ENCODE assay signal across 8 cellular contexts in genomic region chr9:3525088-3525835, GRCh38. TPM values are rescaled to one million over a fixed set of nuclear protein-coding genes. Genes with fewer than 3 reads are reported as not detected.
DNase-seq lines count a peak whose midpoint lies in the region; ATAC-seq and TF ChIP-seq lines count a peak whose summit lies in the region.

No MANE protein-coding gene starts in this region.

- no peaks in the 10 kb centered on the region for H3K27me3 Mint-ChIP-seq in T-helper 17 cell

- no peak for TF ChIP-seq POLR2A in esophagus muscularis mucosa (IDR thresholded peaks at IDR 0.05; ENCODE audit: low read depth)

- TF ChIP-seq CTCF in esophagus muscularis mucosa (IDR thresholded peaks at IDR 0.05): no peak
- peak; percentile 35 for TF ChIP-seq CTCF in neural cell (IDR thresholded peaks at IDR 0.05; ENCODE audit: poor library complexity, severe bottlenecking)

- H3K9me3 ChIP-seq in T-helper 17 cell (ENCODE audit: control insufficient read depth, low read length, poor library complexity, severe bottlenecking) (no peaks in the 10 kb centered on the region), esophagus muscularis mucosa (no peaks in the 10 kb centered on the region), neural cell (ENCODE audit: low read length) (no peaks in the 10 kb centered on the region)

- H3K27ac ChIP-seq in ACC112 (ENCODE audit: low read depth, low read length) (peak overlapping the region; percentile 100), esophagus muscularis mucosa (replicated peaks in 1 of 4) (peak overlapping the region; percentile 99 to 100 (median 100)), neural cell (ENCODE audit: low read length) (peak overlapping the region; percentile 100)

- peak overlapping the region; percentile 82 for H3K4me3 ChIP-seq in ACC112 (ENCODE audit: low read depth, low read length)
- peak overlapping the region; percentile 85 to 98 (median 92) for H3K4me3 ChIP-seq in esophagus muscularis mucosa
- peak overlapping the region; percentile 83 for H3K4me3 ChIP-seq in neural cell (ENCODE audit: low read length)

- no peak for DNase-seq in T-helper 17 cell
- no peak for DNase-seq in esophagus muscularis mucosa (ENCODE audit: extremely low spot score)
- DNase-seq in DMS79 (lab: John Stamatoyannopoulos, UW): no peak
- no peak for DNase-seq in middle frontal gyrus (ENCODE audit: extremely low spot score, low spot score)

- ATAC-seq in GM21825 (IDR thresholded peaks at IDR 0.05; ENCODE audit: unreplicated experiment) (peak; percentile 2), T-helper 17 cell (no peak), HG03342 (IDR thresholded peaks at IDR 0.05; ENCODE audit: unreplicated experiment) (no peak)

- H3K79me2 ChIP-seq in ACC112 (ENCODE audit: control insufficient read depth, insufficient read depth, low read length, unreplicated experiment): peaks cover 46% of the 10 kb centered on the region
- peaks cover 74% of the 10 kb centered on the region for H3K79me2 ChIP-seq in neural cell (replicated peaks; ENCODE audit: insufficient read depth, low read length)

- intact Hi-C loops in esophagus muscularis mucosa (cut with DNase I): no loop called here

- peaks cover 46% of the 10 kb centered on the region for H3K4me1 Mint-ChIP-seq in T-helper 17 cell

- no peaks in the 10 kb centered on the region for H4K20me1 ChIP-seq in neural cell (ENCODE audit: insufficient read depth)

- H3K36me3 ChIP-seq in ACC112 (ENCODE audit: insufficient read depth, low read length) (peaks cover 6% of the 10 kb centered on the region; the same call in 1 of the 2 replicates), esophagus muscularis mucosa (no peaks in the 10 kb centered on the region), neural cell (ENCODE audit: insufficient read depth, low read length) (no peaks in the 10 kb centered on the region)

- peaks cover 5% of the 10 kb centered on the region for H3K36me3 Mint-ChIP-seq in T-helper 17 cell (ENCODE audit: low read depth)

- TF ChIP-seq RAD21 in neural cell (conservative IDR thresholded peaks at IDR 0.05): peak; percentile 56

- H3K4me2 ChIP-seq in neural cell (ENCODE audit: low read length): no peak overlapping the region

- WGBS in esophagus muscularis mucosa: under 1% methylated on average over 11 of the region's 43 CpGs

- peak overlapping the region; percentile 96 for H3K27ac Mint-ChIP-seq in T-helper 17 cell

- H3K4me1 ChIP-seq in ACC112 (ENCODE audit: control insufficient read depth, insufficient read depth, low read length, unreplicated experiment): peaks cover 16% of the 10 kb centered on the region
- H3K4me1 ChIP-seq in esophagus muscularis mucosa: peaks cover 0 to 48% (median 46%) of the 10 kb centered on the region in 4 donors

- H3K9ac ChIP-seq in neural cell (ENCODE audit: low read length): peak overlapping the region; percentile 99

- TF ChIP-seq EP300 in esophagus muscularis mucosa (IDR thresholded peaks at IDR 0.05) (no peak), neural cell (conservative IDR thresholded peaks at IDR 0.05; ENCODE audit: poor library complexity, severe bottlenecking) (no peak)

- H2AFZ ChIP-seq in ACC112 (ENCODE audit: low read length, unreplicated experiment): peak overlapping the region; percentile 68
- H2AFZ ChIP-seq in neural cell (ENCODE audit: low read depth, low read length): peak overlapping the region; percentile 57

- H3K27me3 ChIP-seq in ACC112 (ENCODE audit: insufficient read depth, low read length) (no peaks in the 10 kb centered on the region), esophagus muscularis mucosa (no peaks in the 10 kb centered on the region), neural cell (ENCODE audit: insufficient read depth, low read depth, low read length) (no peaks in the 10 kb centered on the region)

- no peaks in the 10 kb centered on the region for H3K9me2 ChIP-seq in neural cell (ENCODE audit: insufficient read depth, low read length)

- H3K4me3 Mint-ChIP-seq in T-helper 17 cell: peak overlapping the region; percentile 96

- H3F3A ChIP-seq in neural cell (ENCODE audit: insufficient read depth, low read length, poor library complexity, severe bottlenecking): peaks cover 5% of the 10 kb centered on the region

TF ChIP-seq in neural cell, 6 proteins besides CTCF, POLR2A, EP300 and RAD21:
- TF ChIP-seq POLR2AphosphoS5 (IDR thresholded peaks at IDR 0.05): no peak
- no peak for TF ChIP-seq TAF1 (IDR thresholded peaks at IDR 0.05; ENCODE audit: low read depth)
- TF ChIP-seq MXI1 (conservative IDR thresholded peaks at IDR 0.05; ENCODE audit: poor library complexity, severe bottlenecking): peak; percentile 87
- peak; percentile 60 for TF ChIP-seq SMC3 (conservative IDR thresholded peaks at IDR 0.05; ENCODE audit: poor library complexity)
- no peak for TF ChIP-seq EZH2 (IDR thresholded peaks at IDR 0.05; ENCODE audit: borderline replicate concordance, insufficient read depth, low read length, poor library complexity, severe bottlenecking)

RNA-seq across cellular contexts. Expression of gene RFX3, which starts 0.5 kb away (rescaled TPM):
- total RNA-seq in T-helper 17 cell (10 to 100 TPM; 23.6 to 27.1 TPM), esophagus muscularis mucosa (1 to 10 TPM; 4.5 to 7.9 (median 5.5) TPM)
- polyA plus RNA-seq in neural cell: 22.3 and 27.6 TPM in 2 replicates
- polyA minus RNA-seq in neural cell: 100 and 133 TPM in 2 replicates
